In genomic region chr9:35069020-35069419, GRCh38 we compare ENCODE assay signal across 12 cellular contexts. TPM values are rescaled to one million over a fixed set of nuclear protein-coding genes. Genes with fewer than 3 reads are reported as not detected.
DNase-seq lines count a peak whose midpoint lies in the region; ATAC-seq and TF ChIP-seq lines count a peak whose summit lies in the region.
"Had no signal": no experiment of that assay in that cellular context is flagged by ENCODE, and none has a peak within 500 bp of the region (broad histone marks: within the 10 kb centered on the region; RNA-seq: fewer than 3 reads in every experiment).

No MANE protein-coding gene starts in this region.

- peaks cover 41% of the 10 kb centered on the region for H3K36me3 ChIP-seq in CD8-positive, alpha-beta memory T cell (ENCODE audit: insufficient read depth, low read length)
- H3K36me3 ChIP-seq in endodermal cell (ENCODE audit: control insufficient read depth, insufficient read depth, low read length) = peaks cover 80% of the 10 kb centered on the region

- CTCF ChIA-PET in CD8-positive, alpha-beta memory T cell (lab: Charles Lee) = interaction anchor here (1.1 to 2.1 kb wide), 2 partner anchors 27 to 34 kb away, joined by 3 to 5 read pairs; partner anchors contain the start of gene PIGO

- H3K27me3 ChIP-seq in CD8-positive, alpha-beta memory T cell (ENCODE audit: insufficient read depth, low read length, poor library complexity, severe bottlenecking) = no peaks in the 10 kb centered on the region
- H3K27me3 ChIP-seq in endodermal cell (ENCODE audit: control insufficient read depth, insufficient read depth, low read length, poor library complexity, severe bottlenecking) = no peaks in the 10 kb centered on the region
- H3K27me3 ChIP-seq: foreskin keratinocyte had no signal

- H3K4me1 ChIP-seq in CD8-positive, alpha-beta memory T cell (ENCODE audit: insufficient read depth, low read length) = peaks cover 39% of the 10 kb centered on the region
- no peaks in the 10 kb centered on the region for H3K4me1 ChIP-seq in endodermal cell (ENCODE audit: control insufficient read depth, insufficient read depth, low read length)

- H3K27ac Mint-ChIP-seq in CD8-positive, alpha-beta memory T cell = peak overlapping the region; percentile 17 to 89 (median 68)
- H3K27ac Mint-ChIP-seq in endodermal cell = peak overlapping the region; percentile 70
- peak overlapping the region; percentile 42 for H3K27ac Mint-ChIP-seq in osteocyte (ENCODE audit: unreplicated experiment)

- H3K4me3 Mint-ChIP-seq in CD8-positive, alpha-beta memory T cell = peak overlapping the region; percentile 48 to 91 (median 74)
- H3K4me3 Mint-ChIP-seq in endodermal cell (peak overlapping the region; percentile 97), osteocyte (ENCODE audit: unreplicated experiment) (peak overlapping the region; percentile 45)

- no peak overlapping the region for H3K27ac ChIP-seq in CD8-positive, alpha-beta memory T cell (ENCODE audit: low read depth, low read length)
- no peak overlapping the region for H3K27ac ChIP-seq in endodermal cell (ENCODE audit: low read depth, low read length)
- H3K27ac ChIP-seq: foreskin keratinocyte had no signal

- H3K27me3 Mint-ChIP-seq in CD8-positive, alpha-beta memory T cell = no peaks in the 10 kb centered on the region
- H3K27me3 Mint-ChIP-seq in endodermal cell (ENCODE audit: insufficient read depth) (no peaks in the 10 kb centered on the region), osteocyte (ENCODE audit: unreplicated experiment) (no peaks in the 10 kb centered on the region)

- H3K9me3 Mint-ChIP-seq in CD8-positive, alpha-beta memory T cell = no peaks in the 10 kb centered on the region
- H3K9me3 Mint-ChIP-seq in endodermal cell = no peaks in the 10 kb centered on the region
- H3K9me3 Mint-ChIP-seq in osteocyte (ENCODE audit: unreplicated experiment) = no peaks in the 10 kb centered on the region

- DNase-seq in CD8-positive, alpha-beta memory T cell = no peak
- DNase-seq in NB4 (ENCODE audit: low read depth) (no peak), endodermal cell (no peak), osteocyte (ENCODE audit: extremely low spot score, unreplicated experiment) (no peak)
- no peak for DNase-seq in activated effector memory CD4-positive, alpha-beta T cell treated with Interleukin-2 at 50 U/mL for 16 hours
- DNase-seq: central memory CD4-positive, alpha-beta T cell; foreskin keratinocyte; NCI-H1417; SW 1271 had no signal

- TF ChIP-seq CTCF in NB4 (IDR thresholded peaks at IDR 0.05; ENCODE audit: low read depth, low read length) (no peak), endodermal cell (conservative IDR thresholded peaks at IDR 0.05) (no peak), osteocyte (IDR thresholded peaks at IDR 0.05) (no peak)

- no peaks in the 10 kb centered on the region for H3K9me3 ChIP-seq in CD8-positive, alpha-beta memory T cell (ENCODE audit: low read length)
- no peaks in the 10 kb centered on the region for H3K9me3 ChIP-seq in endodermal cell (ENCODE audit: control insufficient read depth, low read length)

- WGBS in endodermal cell (ENCODE audit: insufficient coverage in 1 of 2, insufficient read length in 1 of 2), 2 experiments = 86 to 90% methylated on average over 3 to 4 of the region's 4 CpGs

- H3K4me1 Mint-ChIP-seq in CD8-positive, alpha-beta memory T cell = peaks cover 55 to 69% (median 68%) of the 10 kb centered on the region in 3 donors
- H3K4me1 Mint-ChIP-seq in endodermal cell (peaks cover 28% of the 10 kb centered on the region), osteocyte (ENCODE audit: unreplicated experiment) (peaks cover 37% of the 10 kb centered on the region)

- no peak overlapping the region for H3K4me3 ChIP-seq in CD8-positive, alpha-beta memory T cell (ENCODE audit: low read length)
- H3K4me3 ChIP-seq in NB4 (ENCODE audit: low read depth, low read length) (peak overlapping the region; percentile 70), endodermal cell (ENCODE audit: low read length) (peak overlapping the region; percentile 100)

- ATAC-seq in GM18873 (IDR thresholded peaks at IDR 0.05; ENCODE audit: low FRiP score, unreplicated experiment) (no peak), GM21515 (IDR thresholded peaks at IDR 0.05; ENCODE audit: unreplicated experiment) (no peak)
- ATAC-seq: foreskin keratinocyte, left lobe of liver had no signal

- H3K9ac ChIP-seq in endodermal cell (ENCODE audit: extremely low read depth, low read length, poor library complexity, severe bottlenecking) = no peak overlapping the region

- POLR2A ChIA-PET in CD8-positive, alpha-beta memory T cell (lab: Charles Lee) = interaction anchor here (0.6 kb wide), 2 partner anchors 10 to 94 kb away, joined by 4 to 6 read pairs; no protein-coding TSS in a partner anchor

- peaks cover 16 to 67% (median 24%) of the 10 kb centered on the region in 3 donors for H3K36me3 Mint-ChIP-seq in CD8-positive, alpha-beta memory T cell
- H3K36me3 Mint-ChIP-seq in endodermal cell (ENCODE audit: low read depth) (peaks cover 70% of the 10 kb centered on the region), osteocyte (ENCODE audit: unreplicated experiment) (peaks cover 29% of the 10 kb centered on the region)

- TF ChIP-seq POLR2A in NB4 (IDR thresholded peaks at IDR 0.05; ENCODE audit: extremely low read depth, insufficient read length) = no peak

RNA-seq across cellular contexts. Expression of gene VCP, which starts 3.4 kb away (rescaled TPM):
- 100 to 1,000 TPM; 309 to 323 TPM for total RNA-seq in CD8-positive, alpha-beta memory T cell
- 195 TPM for polyA plus RNA-seq in CD8-positive, alpha-beta memory T cell
- total RNA-seq in endodermal cell = 100 to 1,000 TPM; 497 to 510 TPM
- 225 TPM for polyA plus RNA-seq in endodermal cell (2013, experiment 1 of 2)
- polyA plus RNA-seq in endodermal cell (2013, experiment 2 of 2) = 232 TPM
- total RNA-seq in osteocyte = 254 and 268 TPM in 2 replicates

RNA-seq across cellular contexts. Expression of gene FANCG, which starts 10.7 kb away (rescaled TPM):
- total RNA-seq in CD8-positive, alpha-beta memory T cell = 10 to 100 TPM; 90.6 to 95.4 TPM
- 10.0 TPM for polyA plus RNA-seq in CD8-positive, alpha-beta memory T cell
- total RNA-seq in endodermal cell (100 to 1,000 TPM in 1 of 2 donors, 10 to 100 TPM in 1; 94.7 to 112 TPM), osteocyte (22.7 and 27.9 TPM in 2 replicates)
- polyA plus RNA-seq in endodermal cell (2013, experiment 1 of 2) = 63.6 TPM
- polyA plus RNA-seq in endodermal cell (2013, experiment 2 of 2) = 51.9 TPM

RNA-seq across cellular contexts. Expression of gene PIGO, which starts 27.4 kb away (rescaled TPM):
- 10 to 100 TPM; 31.7 to 32.1 TPM for total RNA-seq in CD8-positive, alpha-beta memory T cell
- polyA plus RNA-seq in CD8-positive, alpha-beta memory T cell = 26.4 TPM
- 10 to 100 TPM; 29.6 to 34.9 TPM for total RNA-seq in endodermal cell
- polyA plus RNA-seq in endodermal cell (2013, experiment 1 of 2) = 21.1 TPM
- polyA plus RNA-seq in endodermal cell (2013, experiment 2 of 2) = 21.6 TPM
- total RNA-seq in osteocyte = 29.9 and 33.9 TPM in 2 replicates

RNA-seq across cellular contexts. Expression of gene STOML2, which starts 33.9 kb away (rescaled TPM):
- 100 to 1,000 TPM; 258 to 271 TPM for total RNA-seq in CD8-positive, alpha-beta memory T cell
- polyA plus RNA-seq in CD8-positive, alpha-beta memory T cell = 88.9 TPM
- total RNA-seq in endodermal cell (100 to 1,000 TPM; 158 to 201 TPM), osteocyte (100 and 104 TPM in 2 replicates)
- polyA plus RNA-seq in endodermal cell (2013, experiment 1 of 2) = 126 TPM
- polyA plus RNA-seq in endodermal cell (2013, experiment 2 of 2) = 118 TPM

RNA-seq across cellular contexts. Expression of gene ATOSB, which starts 46.6 kb away (rescaled TPM):
- total RNA-seq in CD8-positive, alpha-beta memory T cell = 1 to 10 TPM; 4.4 to 6.3 TPM
- 6.4 TPM for polyA plus RNA-seq in CD8-positive, alpha-beta memory T cell
- total RNA-seq in endodermal cell = 10 to 100 TPM; 21.1 to 22.7 TPM
- polyA plus RNA-seq in endodermal cell (2013, experiment 1 of 2) = 28.0 TPM
- 30.0 TPM for polyA plus RNA-seq in endodermal cell (2013, experiment 2 of 2)
- total RNA-seq in osteocyte = 26.8 and 30.3 TPM in 2 replicates

Comparison
In these comparisons a context has a peak if more than half of its experiments do, and no peak if none do; other contexts are left out.
1. H3K4me3 Mint-ChIP-seq: peak in every context shown above with its lines; median percentile 97 in endodermal cell; 74 in CD8-positive, alpha-beta memory T cell; 45 in osteocyte.